8 cellular contexts compared by ENCODE assay signal in genomic region chr5:76175051-76175666, GRCh38.
DNase-seq lines count a peak whose midpoint lies in the region; ATAC-seq, FAIRE-seq and TF ChIP-seq lines count a peak whose summit lies in the region.

No MANE protein-coding gene starts in this region.

- TF ChIP-seq EP300 in K562 (IDR thresholded peaks at IDR 0.05; ENCODE audit: low read length), result no peak

- H3K4me2 ChIP-seq in K562 (ENCODE audit: insufficient read depth, low read length), result peak overlapping the region; percentile 35; the same call in 1 of the 2 replicates

- peaks cover 20% of the 10 kb centered on the region for H3K4me1 Mint-ChIP-seq in T-helper 2 cell treated with Interferon-gamma antibody and Interleukin-4, amounts not matched to agents 5 μg/mL and 100 μg/mL, for 36 hours (ENCODE audit: low read depth)

- H3K27me3 ChIP-seq in K562 (ENCODE audit: control insufficient read depth in 2 of 2, insufficient read depth in 2 of 2, low read length in 2 of 2), result no peaks in the 10 kb centered on the region

- H2AFZ ChIP-seq in K562 (ENCODE audit: low read depth, low read length), result no peak overlapping the region

- no peak overlapping the region for H3K4me3 Mint-ChIP-seq in T-helper 2 cell treated with Interferon-gamma antibody and Interleukin-4, amounts not matched to agents 5 μg/mL and 100 μg/mL, for 36 hours

- H3K27me3 Mint-ChIP-seq in T-helper 2 cell treated with Interferon-gamma antibody and Interleukin-4, amounts not matched to agents 5 μg/mL and 100 μg/mL, for 36 hours (ENCODE audit: low read depth), result no peaks in the 10 kb centered on the region

- H3K36me3 ChIP-seq in K562 (ENCODE audit: control insufficient read depth, insufficient read depth, low read length), result no peaks in the 10 kb centered on the region

- DNase-seq in DMS114 treated with DMSO at 0.1 percent for 48 hours (lab: John Stamatoyannopoulos, UW; ENCODE audit: unreplicated experiment) (peak; percentile 11), M059J (ENCODE audit: low read depth) (peak; percentile 47), K562 (ENCODE audit: extremely low read depth in 1 of 4, low spot score in 3 of 4) (peak; percentile 68 to 78 (median 70)), kidney tubule cell (ENCODE audit: low spot score) (peak; percentile 67)
- DNase-seq in T-helper 2 cell treated with Interferon-gamma antibody and Interleukin-4, amounts not matched to agents 5 μg/mL and 100 μg/mL, for 36 hours (ENCODE audit: low spot score), result peak; percentile 20
- DNase-seq in stimulated activated CD8-positive, alpha-beta memory T cell treated with anti-CD3 and anti-CD28 coated beads, Interleukin-2, amount 100 ng/mL, for 48 hours (ENCODE audit: low read depth in 2 of 2), result peak; percentile 24 to 33

- H3K27ac Mint-ChIP-seq in T-helper 2 cell treated with Interferon-gamma antibody and Interleukin-4, amounts not matched to agents 5 μg/mL and 100 μg/mL, for 36 hours, result no peak overlapping the region

- intact Hi-C loops in K562 (cut with micrococcal nuclease), result loop anchor here (2.0 to 5.0 kb wide), 2 partner anchors 28 to 103 kb away; no protein-coding TSS in a partner anchor

- H3K79me2 ChIP-seq in K562 (ENCODE audit: control insufficient read depth, insufficient read depth, low read length), result no peaks in the 10 kb centered on the region

- peak; percentile 52 to 70 for TF ChIP-seq RAD21 in K562 (CRISPR knock-in tag; conservative IDR thresholded peaks at IDR 0.05 in 1 of 2, IDR thresholded peaks at IDR 0.05 in 1 of 2)

- no peak for TF ChIP-seq POLR2A in K562 (conservative IDR thresholded peaks at IDR 0.05)

- H3K36me3 Mint-ChIP-seq in T-helper 2 cell treated with Interferon-gamma antibody and Interleukin-4, amounts not matched to agents 5 μg/mL and 100 μg/mL, for 36 hours (ENCODE audit: low read depth), result no peaks in the 10 kb centered on the region

- peaks cover 16 to 28% of the 10 kb centered on the region in 2 experiments for H3K4me1 ChIP-seq in K562 (replicated peaks in 1 of 2; ENCODE audit: control insufficient read depth in 2 of 2, insufficient read depth in 2 of 2, low read length in 2 of 2)

- no TSS peak for BruUV-seq in K562 (replicated peaks; lab: Mats Ljungman, UMichigan)

- no peaks in the 10 kb centered on the region for H3K9me3 ChIP-seq in K562 (replicated peaks; ENCODE audit: control insufficient read depth, insufficient read depth, low read depth, low read length)

- no peaks in the 10 kb centered on the region for H4K20me1 ChIP-seq in K562 (replicated peaks; ENCODE audit: control insufficient read depth, insufficient read depth, low read length)

- no peak overlapping the region for H3K4me3 ChIP-seq in K562

- no peak overlapping the region for H3K27ac ChIP-seq in K562 (ENCODE audit: extremely low read depth, low read depth, low read length)

- peak; percentile 70 to 89 (median 76) for TF ChIP-seq CTCF in K562 (IDR thresholded peaks at IDR 0.05 in 2 of 3, conservative IDR thresholded peaks at IDR 0.05 in 1 of 3; ENCODE audit: insufficient read depth in 2 of 3, low read depth in 1 of 3, low read length in 3 of 3)

- CTCF ChIA-PET in K562 (lab: Yijun Ruan, JAX; ENCODE audit: low intra/inter-chr PET ratio), result interaction anchor here (1.2 kb wide), 1 partner anchor 81 kb away, joined by 3 read pairs; no protein-coding TSS in a partner anchor

- POLR2A ChIA-PET in K562 (lab: Yijun Ruan, JAX), result interaction anchor here (0.6 to 1.4 kb wide), 3 partner anchors 23 to 350 kb away, joined by 3 to 4 read pairs (median 3); no protein-coding TSS in a partner anchor

- WGBS in K562 (ENCODE audit: insufficient coverage, low coverage, missing lambda C conversion rate), result 0% methylated on average over 6 of the region's 6 CpGs

- FAIRE-seq in K562 (lab: Jason Lieb, UNC), result peak; percentile 77

- H3K9me3 Mint-ChIP-seq in T-helper 2 cell treated with Interferon-gamma antibody and Interleukin-4, amounts not matched to agents 5 μg/mL and 100 μg/mL, for 36 hours, result no peaks in the 10 kb centered on the region

- in situ Hi-C loops in K562 (cut with MboI), result no loop called here

- ATAC-seq in GM21423 (IDR thresholded peaks at IDR 0.05; ENCODE audit: unreplicated experiment) (peak; percentile 40), K562 (peak; percentile 83), HG03097 (IDR thresholded peaks at IDR 0.05; ENCODE audit: low FRiP score, unreplicated experiment) (no peak)

- no peaks in the 10 kb centered on the region for H3K9me1 ChIP-seq in K562 (ENCODE audit: control insufficient read depth, insufficient read depth, low read length)

- no peak overlapping the region for H3K9ac ChIP-seq in K562 (ENCODE audit: insufficient read depth in 1 of 2, low read depth in 2 of 2, low read length in 2 of 2)

TF ChIP-seq in K562, 482 proteins besides CTCF, POLR2A, EP300 and RAD21:
- TF ChIP-seq RCOR1 (IDR thresholded peaks at IDR 0.05; ENCODE audit: borderline replicate concordance in 1 of 2, low read depth in 2 of 2, low read length in 2 of 2) (peak in 1 of 2 experiments; percentile 43; a peak in 1 of 4 replicates), CBFA2T2 (conservative IDR thresholded peaks at IDR 0.05) (no peak), SMC3 (conservative IDR thresholded peaks at IDR 0.05; ENCODE audit: insufficient read depth, low read depth, low read length) (peak; percentile 44; the same call in 1 of the 2 replicates), CTCFL (IDR thresholded peaks at IDR 0.05; ENCODE audit: borderline replicate concordance, insufficient read depth, low read depth, low read length, poor library complexity, severe bottlenecking) (peak; percentile 47), KLF16 (IDR thresholded peaks at IDR 0.05) (peak; percentile 53; the same call in 1 of the 2 replicates)

Comparison
In these comparisons a context has a peak if more than half of its experiments do, and no peak if none do; other contexts are left out.
1. DNase-seq: peak in every context shown above with its lines; median percentile 70 in K562; 67 in kidney tubule cell; 47 in M059J; 28 in stimulated activated CD8-positive, alpha-beta memory T cell treated with anti-CD3 and anti-CD28 coated beads, Interleukin-2, amount 100 ng/mL, for 48 hours; 20 in T-helper 2 cell treated with Interferon-gamma antibody and Interleukin-4, amounts not matched to agents 5 μg/mL and 100 μg/mL, for 36 hours; 11 in DMS114 treated with DMSO at 0.1 percent for 48 hours.